ENCODE assay signal across 12 cellular contexts in the genomic region with DNA sequence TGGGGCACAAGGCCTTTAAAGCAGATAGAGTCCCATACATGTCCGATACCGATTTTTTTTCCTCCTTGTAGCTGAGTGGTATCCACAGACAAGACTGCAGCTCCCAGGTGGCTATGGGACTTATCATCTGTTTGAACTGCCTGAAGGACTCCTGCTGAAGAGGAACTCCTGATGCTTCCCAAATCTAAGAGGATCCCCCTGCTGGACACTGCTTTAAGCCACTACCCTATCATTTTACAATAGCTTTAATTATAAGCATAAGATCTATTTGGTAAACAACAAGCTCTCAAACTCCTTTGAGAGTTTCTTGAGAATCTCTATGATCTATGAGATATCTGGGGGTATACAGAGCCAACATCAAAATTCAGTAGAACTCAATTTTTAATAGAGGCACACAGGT. TPM values are rescaled to one million over a fixed set of nuclear protein-coding genes. Genes with fewer than 3 reads are reported as not detected.
DNase-seq lines count a peak whose midpoint lies in the region; ATAC-seq, FAIRE-seq and TF ChIP-seq lines count a peak whose summit lies in the region.
"Had no signal": no experiment of that assay in that cellular context is flagged by ENCODE, and none has a peak within 500 bp of the region (broad histone marks: within the 10 kb centered on the region; RNA-seq: fewer than 3 reads in every experiment).

No MANE protein-coding gene starts in this region.

- POLR2A ChIA-PET in BJ (lab: Charles Lee) = no interaction called here
- POLR2A ChIA-PET in K562 (lab: Yijun Ruan, JAX) = interaction anchor here (0.6 to 3.0 kb wide), 4 partner anchors 9 to 15 kb away, joined by 3 to 11 read pairs (median 6); no protein-coding TSS in a partner anchor

- H3K9me1 ChIP-seq in K562 (ENCODE audit: control insufficient read depth, insufficient read depth, low read length) = no peaks in the 10 kb centered on the region

- no peak overlapping the region for H3K4me2 ChIP-seq in K562 (ENCODE audit: insufficient read depth, low read length)
- H3K4me2 ChIP-seq in mesenchymal stem cell (ENCODE audit: low read length, poor library complexity, severe bottlenecking) = no peak overlapping the region

- H2AK5ac ChIP-seq in mesenchymal stem cell (ENCODE audit: low read length, severe bottlenecking) = no peak overlapping the region

- no peak overlapping the region for H2AFZ ChIP-seq in K562 (ENCODE audit: low read depth, low read length)
- no peak overlapping the region for H2AFZ ChIP-seq in mesenchymal stem cell (ENCODE audit: low read depth, low read length)

- H3K27ac ChIP-seq in K562 (ENCODE audit: extremely low read depth, low read depth, low read length) = no peak overlapping the region
- no peak overlapping the region for H3K27ac ChIP-seq in mesenchymal stem cell (ENCODE audit: low read length, poor library complexity, severe bottlenecking)
- no peak overlapping the region for H3K27ac ChIP-seq in upper lobe of left lung
- H3K27ac ChIP-seq: stomach had no signal

- H3K4ac ChIP-seq in mesenchymal stem cell (ENCODE audit: low read depth in 1 of 2, low read length in 2 of 2) = no peak overlapping the region

- in situ Hi-C loops in K562 (cut with MboI) = no loop called here

- 88% methylated on average over 2 of the region's 2 CpGs for WGBS in K562 (ENCODE audit: insufficient coverage, low coverage, missing lambda C conversion rate)
- WGBS in mesenchymal stem cell = 100% methylated on average over 2 of the region's 2 CpGs
- 100% methylated on average over 2 of the region's 2 CpGs for WGBS in upper lobe of left lung, 2 donors

- no peak overlapping the region for H2BK15ac ChIP-seq in mesenchymal stem cell (ENCODE audit: low read depth, poor library complexity, severe bottlenecking)

- peaks cover 12% of the 10 kb centered on the region; the same call in 2 of the 3 replicates for H3K79me2 ChIP-seq in K562 (ENCODE audit: control insufficient read depth, insufficient read depth, low read length)

- H3K23ac ChIP-seq in mesenchymal stem cell (ENCODE audit: low read length in 2 of 2) = no peak overlapping the region

- intact Hi-C loops in K562 (cut with micrococcal nuclease) = no loop called here

- H3K27me3 ChIP-seq in BJ (ENCODE audit: control insufficient read depth, insufficient read depth, low read length) (no peaks in the 10 kb centered on the region), K562 (ENCODE audit: control insufficient read depth in 2 of 2, insufficient read depth in 2 of 2, low read length in 2 of 2) (no peaks in the 10 kb centered on the region), mesenchymal stem cell (ENCODE audit: control insufficient read depth in 1 of 2, insufficient read depth in 1 of 2, low read length in 2 of 2) (no peaks in the 10 kb centered on the region), upper lobe of left lung (no peaks in the 10 kb centered on the region)
- H3K27me3 ChIP-seq: stomach had no signal

- no peak for FAIRE-seq in K562 (lab: Jason Lieb, UNC)
- FAIRE-seq: D721Med had no signal

- TF ChIP-seq POLR2A in K562 (conservative IDR thresholded peaks at IDR 0.05) (no peak), upper lobe of left lung (IDR thresholded peaks at IDR 0.05) (no peak)

- no peak for TF ChIP-seq RAD21 in K562 (CRISPR knock-in tag; conservative IDR thresholded peaks at IDR 0.05 in 1 of 2, IDR thresholded peaks at IDR 0.05 in 1 of 2)

- H3K36me3 ChIP-seq in BJ (ENCODE audit: control insufficient read depth, insufficient read depth, low read length) (peaks cover 2% of the 10 kb centered on the region; the same call in 1 of the 2 replicates), K562 (ENCODE audit: control insufficient read depth, insufficient read depth, low read length) (peaks cover 85% of the 10 kb centered on the region), mesenchymal stem cell (ENCODE audit: control insufficient read depth in 1 of 2, insufficient read depth in 2 of 2, low read depth in 1 of 2, low read length in 2 of 2) (peaks cover 10 to 39% of the 10 kb centered on the region in 2 experiments), upper lobe of left lung (peaks cover 0 to 40% (median 14%) of the 10 kb centered on the region in 4 donors)

- H4K91ac ChIP-seq in mesenchymal stem cell (ENCODE audit: low read length) = no peak overlapping the region

- H4K8ac ChIP-seq in mesenchymal stem cell (ENCODE audit: low read length) = no peak overlapping the region

- H3K4me3 ChIP-seq in BJ (ENCODE audit: low read depth, low read length) (no peak overlapping the region), HFF-Myc (replicated peaks; ENCODE audit: low read depth, low read length) (no peak overlapping the region), K562 (no peak overlapping the region), mesenchymal stem cell (ENCODE audit: insufficient read depth in 1 of 2, low read depth in 1 of 2, low read length in 2 of 2) (no peak overlapping the region), upper lobe of left lung (no peak overlapping the region)
- H3K4me3 ChIP-seq: mucosa of descending colon, stomach had no signal

- H3K18ac ChIP-seq in mesenchymal stem cell (ENCODE audit: low read depth in 1 of 2, low read length in 2 of 2) = no peak overlapping the region

- no TSS peak for BruUV-seq in K562 (replicated peaks; lab: Mats Ljungman, UMichigan)

- H2BK120ac ChIP-seq in mesenchymal stem cell (ENCODE audit: low read depth, low read length) = no peak overlapping the region

- ATAC-seq in K562 (peak; percentile 58; the same call in 1 of the 3 replicates), upper lobe of left lung (ENCODE audit: low FRiP score in 2 of 2) (no peak)
- ATAC-seq: mucosa of descending colon had no signal

- no peak overlapping the region for H3K9ac ChIP-seq in K562 (ENCODE audit: insufficient read depth in 1 of 2, low read depth in 2 of 2, low read length in 2 of 2)
- no peak overlapping the region for H3K9ac ChIP-seq in mesenchymal stem cell (ENCODE audit: low read length)

- no peak overlapping the region for H3K14ac ChIP-seq in mesenchymal stem cell (ENCODE audit: low read length in 2 of 2)

- H3K79me1 ChIP-seq in mesenchymal stem cell (replicated peaks; ENCODE audit: low read length, poor library complexity, severe bottlenecking) = peaks cover 10% of the 10 kb centered on the region

- H4K20me1 ChIP-seq in K562 (replicated peaks; ENCODE audit: control insufficient read depth, insufficient read depth, low read length) = 0 out of 2 replicates have a peak, but pooled peaks cover 3% of the 10 kb centered on the region

- CTCF ChIA-PET in BJ (lab: Yijun Ruan, JAX) (interaction anchor here (0.6 to 1.9 kb wide), 10 partner anchors 8 to 341 kb away, joined by 3 to 9 read pairs (median 4); a partner anchor contains a TSS), K562 (lab: Yijun Ruan, JAX; ENCODE audit: low intra/inter-chr PET ratio) (no interaction called here)

- DNase-seq in BJ (ENCODE audit: low read depth) (no peak), HFF-Myc (ENCODE audit: extremely low read depth, low read depth) (peak; percentile 17), K562 (ENCODE audit: extremely low read depth in 1 of 4, low spot score in 3 of 4) (peak in 2 of 4 experiments; percentile 33 to 42), mesenchymal stem cell (peak; percentile 19), kidney tubule cell (ENCODE audit: low spot score) (no peak), upper lobe of left lung (no peak), NCI-H128 (lab: John Stamatoyannopoulos, UW; ENCODE audit: unreplicated experiment) (no peak)
- DNase-seq: activated T-cell treated with anti-CD3 and anti-CD28 coated beads, Interleukin-2, amount 50 U/mL, for 1 hour; immature natural killer cell; mucosa of descending colon; stomach had no signal

- H3K9me3 ChIP-seq in K562 (replicated peaks; ENCODE audit: control insufficient read depth, insufficient read depth, low read depth, low read length) (no peaks in the 10 kb centered on the region), mesenchymal stem cell (ENCODE audit: control insufficient read depth, low read length) (no peaks in the 10 kb centered on the region), upper lobe of left lung (no peaks in the 10 kb centered on the region)
- H3K9me3 ChIP-seq: mucosa of descending colon, stomach had no signal

- peak; percentile 50 for TF ChIP-seq CTCF in BJ (IDR thresholded peaks at IDR 0.05; ENCODE audit: insufficient read depth, low read depth, low read length)
- TF ChIP-seq CTCF in HFF-Myc (IDR thresholded peaks at IDR 0.05; ENCODE audit: low read depth, low read length, missing control alignments) = peak; percentile 44
- peak in 2 of 3 experiments; percentile 21 to 41; a peak in 2 of 6 replicates for TF ChIP-seq CTCF in K562 (IDR thresholded peaks at IDR 0.05 in 2 of 3, conservative IDR thresholded peaks at IDR 0.05 in 1 of 3; ENCODE audit: insufficient read depth in 2 of 3, low read depth in 1 of 3, low read length in 3 of 3)
- TF ChIP-seq CTCF in upper lobe of left lung (IDR thresholded peaks at IDR 0.05) = no peak

- H2BK12ac ChIP-seq in mesenchymal stem cell (ENCODE audit: low read length in 2 of 2) = no peak overlapping the region

- H3K4me1 ChIP-seq in K562 (replicated peaks in 1 of 2; ENCODE audit: control insufficient read depth in 2 of 2, insufficient read depth in 2 of 2, low read length in 2 of 2) (no peaks in the 10 kb centered on the region), mesenchymal stem cell (ENCODE audit: control insufficient read depth, insufficient read depth, low read depth, low read length) (no peaks in the 10 kb centered on the region), upper lobe of left lung (no peaks in the 10 kb centered on the region)
- H3K4me1 ChIP-seq: stomach had no signal

- H2BK5ac ChIP-seq in mesenchymal stem cell (ENCODE audit: low read depth, low read length, poor library complexity, severe bottlenecking) = no peak overlapping the region

- no peak for TF ChIP-seq EP300 in K562 (IDR thresholded peaks at IDR 0.05; ENCODE audit: low read length)
- TF ChIP-seq EP300 in upper lobe of left lung (IDR thresholded peaks at IDR 0.05) = no peak

RNA-seq across cellular contexts. Expression of a gene that starts 11.7 kb away (rescaled TPM):
- polyA plus RNA-seq in BJ (2011; rRNA removed) = 17.5 and 22.7 TPM in 2 replicates
- 13.9 and 28.6 TPM in 2 replicates for polyA minus RNA-seq in BJ (2011; rRNA and poly(A)+ RNA removed)
- 90.8 and 103 TPM in 2 replicates for total RNA-seq in K562 (2011; cell fraction: chromatin; rRNA removed; ENCODE audit: low replicate concordance)
- total RNA-seq in K562 (2011; cell fraction: nucleolus; rRNA removed) = 62.9 and 67.9 TPM in 2 replicates
- total RNA-seq in K562 (2011; cell fraction: nucleoplasm; rRNA removed) = 112 and 149 TPM in 2 replicates
- total RNA-seq in K562 (2014; rRNA removed) = 45.8 and 47.0 TPM in 2 replicates
- total RNA-seq in K562 (2014; rRNA removed; fragmentation: Illumina TruSeq; extraction: Trizol) = 80.0 and 86.4 TPM in 2 replicates
- total RNA-seq in K562 (2015; rRNA removed; fragmentation: Illumina TruSeq; extraction: Trizol) = 71.9 and 74.7 TPM in 2 replicates
- 64.5 and 74.2 TPM in 2 replicates for total RNA-seq in K562 (2021)
- 90.9 and 102 TPM in 2 replicates for polyA plus RNA-seq in K562 (2011; rRNA removed)
- polyA plus RNA-seq in K562 (2011; cell fraction: cytosol; rRNA removed) = 51.9 and 99.8 TPM in 2 replicates
- polyA plus RNA-seq in K562 (2011; cell fraction: nucleus; rRNA removed) = 26.4 and 44.3 TPM in 2 replicates
- 30.7 and 38.2 TPM in 2 replicates for polyA plus RNA-seq in K562 (2012)
- 58.9 and 66.4 TPM in 2 replicates for polyA plus RNA-seq in K562 (2014; fragmentation: Illumina TruSeq; extraction: Trizol)
- 10 to 100 TPM; 26.9 to 46.8 TPM for polyA plus RNA-seq in K562 (2014; fragmentation: Nextera tagmentation; extraction: Ambion mirVana)
- polyA plus RNA-seq in K562 (2014; rRNA removed) = 46.0 and 49.9 TPM in 2 replicates
- 151 and 183 TPM in 2 replicates for polyA minus RNA-seq in K562 (2011; rRNA and poly(A)+ RNA removed)
- 51.7 and 72.3 TPM in 2 replicates for polyA minus RNA-seq in K562 (2011; cell fraction: cytosol; rRNA and poly(A)+ RNA removed)
- 25.2 and 47.9 TPM in 2 replicates for polyA minus RNA-seq in K562 (2011; cell fraction: nucleus; rRNA and poly(A)+ RNA removed)
- polyA plus RNA-seq in mesenchymal stem cell (2013, experiment 1 of 2) = 5.7 TPM
- polyA plus RNA-seq in mesenchymal stem cell (2013, experiment 2 of 2) = 6.3 TPM
- total RNA-seq in upper lobe of left lung = 10 to 100 TPM in 1 of 6 donors, 1 to 10 TPM in 5; 1.2 to 10.9 (median 8.2) TPM

Comparison
In these comparisons a context has a peak if more than half of its experiments do, and no peak if none do; other contexts are left out.
1. DNase-seq: peak in HFF-Myc (single experiment) and mesenchymal stem cell (single experiment); none in BJ (single experiment), kidney tubule cell (single experiment), upper lobe of left lung (0 of 2) and NCI-H128 (single experiment).
2. CTCF ChIP-seq: peak in BJ (single experiment), HFF-Myc (single experiment) and K562 (2 of 3); none in upper lobe of left lung (0 of 6).